ENCODE assay signal across 21 cellular contexts in the genomic region with DNA sequence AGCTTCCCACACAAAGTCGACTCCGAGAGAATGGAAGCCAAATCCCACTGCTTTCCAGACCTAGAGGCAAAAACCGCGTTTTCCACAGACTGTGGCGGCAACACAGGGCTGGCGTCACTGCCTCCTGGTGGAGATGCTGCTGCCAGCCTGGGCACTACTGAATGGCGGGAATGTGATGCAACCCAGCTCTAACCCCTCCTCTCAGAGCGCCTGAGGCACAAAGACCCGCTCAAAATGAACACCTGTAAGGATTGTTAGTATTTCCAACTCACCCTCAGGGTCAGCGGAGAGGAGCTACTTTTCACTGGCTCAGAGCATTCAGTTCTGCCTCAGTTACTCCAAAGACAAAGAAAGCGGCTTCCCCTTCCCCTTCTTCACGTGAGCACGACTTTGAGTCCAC.
DNase-seq lines count a peak whose midpoint lies in the region; ATAC-seq and TF ChIP-seq lines count a peak whose summit lies in the region.
"Had no signal": no experiment of that assay in that cellular context is flagged by ENCODE, and none has a peak within 500 bp of the region (broad histone marks: within the 10 kb centered on the region; RNA-seq: fewer than 3 reads in every experiment).

No MANE protein-coding gene starts in this region.

- peak; percentile 37 for TF ChIP-seq CTCF in LNCaP clone FGC (IDR thresholded peaks at IDR 0.05; ENCODE audit: control insufficient read depth, extremely low read depth, insufficient read depth)
- TF ChIP-seq CTCF in WTC11 (IDR thresholded peaks at IDR 0.05) = no peak
- no peak for TF ChIP-seq CTCF in neural crest cell (conservative IDR thresholded peaks at IDR 0.05)
- no peak for TF ChIP-seq CTCF in BE2C (IDR thresholded peaks at IDR 0.05; ENCODE audit: low read depth, low read length)

- H3K27ac Mint-ChIP-seq in WTC11 = no peak overlapping the region
- no peak overlapping the region for H3K27ac Mint-ChIP-seq in neural crest cell (ENCODE audit: unreplicated experiment)
- H3K27ac Mint-ChIP-seq: CD4-positive, alpha-beta memory T cell; T-cell had no signal

- no peaks in the 10 kb centered on the region for H3K9me3 ChIP-seq in BE2C

- POLR2A ChIA-PET in WTC11 (lab: Charles Lee) = no interaction called here

- H3K9me3 Mint-ChIP-seq in WTC11 (peaks cover 39% of the 10 kb centered on the region), neural crest cell (no peaks in the 10 kb centered on the region)

- no peaks in the 10 kb centered on the region for H3K36me3 ChIP-seq in BE2C

- CTCF ChIA-PET in WTC11 (lab: Charles Lee) = no interaction called here

- H3K27me3 Mint-ChIP-seq in WTC11 (ENCODE audit: low read depth) = no peaks in the 10 kb centered on the region; the same call in 1 of the 2 replicates
- no peaks in the 10 kb centered on the region for H3K27me3 Mint-ChIP-seq in neural crest cell (ENCODE audit: low read depth)
- H3K27me3 Mint-ChIP-seq: CD4-positive, alpha-beta memory T cell; T-cell had no signal

- H3K27me3 ChIP-seq in BE2C = peaks cover 3% of the 10 kb centered on the region; the same call in 1 of the 2 replicates

- H3K4me1 Mint-ChIP-seq in WTC11 (no peaks in the 10 kb centered on the region), neural crest cell (no peaks in the 10 kb centered on the region)
- H3K4me1 Mint-ChIP-seq: CD4-positive, alpha-beta memory T cell; T-cell had no signal

- H3K36me3 Mint-ChIP-seq in WTC11 (peaks cover 30% of the 10 kb centered on the region), neural crest cell (ENCODE audit: low read depth) (no peaks in the 10 kb centered on the region)
- H3K36me3 Mint-ChIP-seq: CD4-positive, alpha-beta memory T cell; T-cell had no signal

- no peak overlapping the region for H3K4me3 ChIP-seq in LNCaP clone FGC (ENCODE audit: low read depth, low read length)
- H3K4me3 ChIP-seq in BE2C (ENCODE audit: low read depth, low read length) = no peak overlapping the region

- H3K4me3 Mint-ChIP-seq in WTC11 (no peak overlapping the region), neural crest cell (no peak overlapping the region)
- H3K4me3 Mint-ChIP-seq: CD4-positive, alpha-beta memory T cell; T-cell had no signal

- DNase-seq in Daoy (ENCODE audit: low read depth) = peak; percentile 57
- DNase-seq in LNCaP clone FGC (ENCODE audit: low read depth) = no peak
- peak; percentile 18 for DNase-seq in WTC11 (ENCODE audit: low spot score)
- DNase-seq in neural crest cell (ENCODE audit: low read depth, low spot score) = peak; percentile 13
- DNase-seq in OCI-M2 (lab: John Stamatoyannopoulos, UW; ENCODE audit: unreplicated experiment) = no peak
- no peak for DNase-seq in BE2C
- DNase-seq: CD4-positive, alpha-beta memory T cell; DMS153; EL; IMR-90; Karpas-422; NCI-H1105 treated with DMSO at 0.1 percent for 48 hours; NCI-H187; NCI-H2171; NCI-H526 treated with DMSO at 0.1 percent for 48 hours; NK-92 treated with Interleukin-12 subunit alpha and Interleukin-12 subunit beta, amount 100 ng/mL, for 24 hours; SHP77 treated with DMSO at 0.1 percent for 48 hours; T-cell had no signal

- ATAC-seq in WTC11 (peak; percentile 44), GM21786 (IDR thresholded peaks at IDR 0.05; ENCODE audit: unreplicated experiment) (no peak), GM21367 (IDR thresholded peaks at IDR 0.05; ENCODE audit: unreplicated experiment) (no peak)
- ATAC-seq: SK-N-SH treated with all-trans-retinoic acid at 6 μM for 48 hours, T-cell had no signal

- H3K4me1 ChIP-seq in BE2C = no peaks in the 10 kb centered on the region

TF ChIP-seq in WTC11, 78 proteins besides CTCF, POLR2A, EP300 and RAD21:
- TF ChIP-seq SP1 (CRISPR knock-in tag; conservative IDR thresholded peaks at IDR 0.05) = no peak
- TF ChIP-seq ESRRA (CRISPR knock-in tag; IDR thresholded peaks at IDR 0.05; ENCODE audit: borderline replicate concordance) = no peak
- TF ChIP-seq GRHL2 (CRISPR knock-in tag; IDR thresholded peaks at IDR 0.05; ENCODE audit: insufficient replicate concordance, severe bottlenecking) = no peak
- TF ChIP-seq PREB (CRISPR knock-in tag; IDR thresholded peaks at IDR 0.05; ENCODE audit: borderline replicate concordance) = no peak
- TF ChIP-seq ZNF232 (CRISPR knock-in tag; IDR thresholded peaks at IDR 0.05) = no peak
- no peak for TF ChIP-seq TCF7 (CRISPR knock-in tag; IDR thresholded peaks at IDR 0.05; ENCODE audit: low read depth)
- TF ChIP-seq, protein P1, sequence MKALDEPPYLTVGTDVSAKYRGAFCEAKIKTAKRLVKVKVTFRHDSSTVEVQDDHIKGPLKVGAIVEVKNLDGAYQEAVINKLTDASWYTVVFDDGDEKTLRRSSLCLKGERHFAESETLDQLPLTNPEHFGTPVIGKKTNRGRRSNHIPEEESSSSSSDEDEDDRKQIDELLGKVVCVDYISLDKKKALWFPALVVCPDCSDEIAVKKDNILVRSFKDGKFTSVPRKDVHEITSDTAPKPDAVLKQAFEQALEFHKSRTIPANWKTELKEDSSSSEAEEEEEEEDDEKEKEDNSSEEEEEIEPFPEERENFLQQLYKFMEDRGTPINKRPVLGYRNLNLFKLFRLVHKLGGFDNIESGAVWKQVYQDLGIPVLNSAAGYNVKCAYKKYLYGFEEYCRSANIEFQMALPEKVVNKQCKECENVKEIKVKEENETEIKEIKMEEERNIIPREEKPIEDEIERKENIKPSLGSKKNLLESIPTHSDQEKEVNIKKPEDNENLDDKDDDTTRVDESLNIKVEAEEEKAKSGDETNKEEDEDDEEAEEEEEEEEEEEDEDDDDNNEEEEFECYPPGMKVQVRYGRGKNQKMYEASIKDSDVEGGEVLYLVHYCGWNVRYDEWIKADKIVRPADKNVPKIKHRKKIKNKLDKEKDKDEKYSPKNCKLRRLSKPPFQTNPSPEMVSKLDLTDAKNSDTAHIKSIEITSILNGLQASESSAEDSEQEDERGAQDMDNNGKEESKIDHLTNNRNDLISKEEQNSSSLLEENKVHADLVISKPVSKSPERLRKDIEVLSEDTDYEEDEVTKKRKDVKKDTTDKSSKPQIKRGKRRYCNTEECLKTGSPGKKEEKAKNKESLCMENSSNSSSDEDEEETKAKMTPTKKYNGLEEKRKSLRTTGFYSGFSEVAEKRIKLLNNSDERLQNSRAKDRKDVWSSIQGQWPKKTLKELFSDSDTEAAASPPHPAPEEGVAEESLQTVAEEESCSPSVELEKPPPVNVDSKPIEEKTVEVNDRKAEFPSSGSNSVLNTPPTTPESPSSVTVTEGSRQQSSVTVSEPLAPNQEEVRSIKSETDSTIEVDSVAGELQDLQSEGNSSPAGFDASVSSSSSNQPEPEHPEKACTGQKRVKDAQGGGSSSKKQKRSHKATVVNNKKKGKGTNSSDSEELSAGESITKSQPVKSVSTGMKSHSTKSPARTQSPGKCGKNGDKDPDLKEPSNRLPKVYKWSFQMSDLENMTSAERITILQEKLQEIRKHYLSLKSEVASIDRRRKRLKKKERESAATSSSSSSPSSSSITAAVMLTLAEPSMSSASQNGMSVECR (CRISPR knock-in tag; IDR thresholded peaks at IDR 0.05; ENCODE audit: borderline replicate concordance) = no peak
- TF ChIP-seq IRF2 (CRISPR knock-in tag; IDR thresholded peaks at IDR 0.05; ENCODE audit: borderline replicate concordance, low read depth) = no peak

Comparison
In these comparisons a context has a peak if more than half of its experiments do, and no peak if none do; other contexts are left out.
1. DNase-seq: peak in Daoy (single experiment), WTC11 (single experiment) and neural crest cell (single experiment); none in LNCaP clone FGC (single experiment), OCI-M2 (single experiment) and BE2C (single experiment).